Comparison of ENCODE assay signal across 1 cellular context in the genomic region with DNA sequence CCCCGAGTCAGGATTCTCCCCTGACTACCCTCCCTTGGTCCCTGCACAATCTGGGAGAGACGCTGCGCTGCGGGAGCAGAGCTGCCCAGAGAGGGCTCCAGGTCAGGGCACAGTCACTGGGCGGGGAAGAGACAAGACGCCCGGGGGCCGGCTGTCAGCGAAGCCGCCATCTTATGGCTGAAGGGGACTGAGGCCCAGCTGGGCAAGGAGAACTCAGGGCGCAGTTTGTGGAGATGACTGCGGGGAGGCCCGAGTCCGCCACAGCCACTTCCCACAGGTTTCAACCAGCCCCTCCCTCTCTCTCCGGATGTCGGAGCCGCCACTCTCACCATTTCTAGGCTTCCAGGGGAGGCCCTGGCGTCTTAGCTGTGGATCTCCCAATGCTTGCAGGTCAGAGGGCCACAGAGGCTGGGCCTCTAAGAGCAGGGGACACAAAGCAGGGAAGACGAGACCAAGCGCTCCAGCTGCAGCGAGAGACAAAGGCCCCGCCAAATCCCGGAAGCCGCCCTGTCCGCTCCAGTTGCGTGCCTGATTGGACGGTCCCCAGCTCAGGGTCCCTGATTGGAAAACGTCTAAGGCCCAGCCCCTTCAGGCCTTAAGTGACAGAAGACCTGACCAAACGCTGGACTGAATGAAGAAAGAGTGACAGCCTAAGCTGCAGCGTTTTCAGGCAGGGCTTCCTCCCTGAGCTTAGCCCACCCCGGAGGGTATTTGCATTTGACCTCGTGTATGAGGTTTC.
TF ChIP-seq lines count a peak whose summit lies in the region.

A gene (minus strand): TSS at position 484 of the 739 bp plus-strand sequence. CDS start 152 bp downstream, at position 332.

TF ChIP-seq in HepG2, 621 proteins besides CTCF, POLR2A, EP300 and RAD21 (continued from another document and continues in another):
- TF ChIP-seq, protein P1, sequence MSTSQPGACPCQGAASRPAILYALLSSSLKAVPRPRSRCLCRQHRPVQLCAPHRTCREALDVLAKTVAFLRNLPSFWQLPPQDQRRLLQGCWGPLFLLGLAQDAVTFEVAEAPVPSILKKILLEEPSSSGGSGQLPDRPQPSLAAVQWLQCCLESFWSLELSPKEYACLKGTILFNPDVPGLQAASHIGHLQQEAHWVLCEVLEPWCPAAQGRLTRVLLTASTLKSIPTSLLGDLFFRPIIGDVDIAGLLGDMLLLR (CRISPR knock-in tag; IDR thresholded peaks at IDR 0.05) = no peak
- TF ChIP-seq NFRKB (IDR thresholded peaks at IDR 0.05) (no peak), ZNF629 (CRISPR knock-in tag; conservative IDR thresholded peaks at IDR 0.05) (no peak), BRCA1 (CRISPR knock-in tag; IDR thresholded peaks at IDR 0.05) (no peak), BHLHE40 (IDR thresholded peaks at IDR 0.05; ENCODE audit: low read length) (no peak), TRIM24 (CRISPR knock-in tag; IDR thresholded peaks at IDR 0.05) (no peak), TBL1XR1 (IDR thresholded peaks at IDR 0.05; ENCODE audit: borderline replicate concordance, low read length, partially characterized antibody) (no peak), XBP1 (CRISPR knock-in tag; IDR thresholded peaks at IDR 0.05) (no peak), KAT7 (CRISPR knock-in tag; IDR thresholded peaks at IDR 0.05; ENCODE audit: borderline replicate concordance) (0 out of 2 replicates have a peak, but pooled peaks have one; percentile 77), ZNF709 (CRISPR knock-in tag; IDR thresholded peaks at IDR 0.05) (no peak), ARNT2 (CRISPR knock-in tag; IDR thresholded peaks at IDR 0.05; ENCODE audit: low read depth) (no peak), ZNF333 (CRISPR knock-in tag; IDR thresholded peaks at IDR 0.05; ENCODE audit: borderline replicate concordance) (0 out of 2 replicates have a peak, but pooled peaks have one; percentile 31), POLR2G (IDR thresholded peaks at IDR 0.05; ENCODE audit: low read depth, low read length) (peak; percentile 80), CHCHD3 (CRISPR knock-in tag; IDR thresholded peaks at IDR 0.05) (no peak), ATM (IDR thresholded peaks at IDR 0.05; ENCODE audit: borderline replicate concordance) (no peak), FOSL2 (CRISPR knock-in tag; IDR thresholded peaks at IDR 0.05) (no peak), KDM5B (CRISPR knock-in tag; IDR thresholded peaks at IDR 0.05; ENCODE audit: borderline replicate concordance) (no peak; the same call in 1 of the 2 replicates), RXRB (CRISPR knock-in tag; IDR thresholded peaks at IDR 0.05; ENCODE audit: borderline replicate concordance) (no peak; the same call in 1 of the 2 replicates), ZNF841 (CRISPR knock-in tag; IDR thresholded peaks at IDR 0.05; ENCODE audit: borderline replicate concordance) (no peak), AGO1 (IDR thresholded peaks at IDR 0.05; ENCODE audit: low read depth, low read length, poor library complexity, severe bottlenecking) (no peak), RNF2 (conservative IDR thresholded peaks at IDR 0.05; ENCODE audit: low read depth) (no peak), PCBP1 (IDR thresholded peaks at IDR 0.05; ENCODE audit: borderline replicate concordance, low read depth, low read length) (peak; percentile 54; the same call in 1 of the 2 replicates), ZNF605 (CRISPR knock-in tag; IDR thresholded peaks at IDR 0.05) (peak; percentile 55; the same call in 1 of the 2 replicates), ZFP36 (IDR thresholded peaks at IDR 0.05; ENCODE audit: borderline replicate concordance, low read depth, low read length, partially characterized antibody) (no peak), ZNF660 (CRISPR knock-in tag; IDR thresholded peaks at IDR 0.05; ENCODE audit: borderline replicate concordance, low read depth) (no peak), HOXA3 (CRISPR knock-in tag; IDR thresholded peaks at IDR 0.05) (peak; percentile 78), NONO (IDR thresholded peaks at IDR 0.05) (no peak), NONO (CRISPR knock-in tag; conservative IDR thresholded peaks at IDR 0.05) (peak; percentile 59), ZSCAN22 (CRISPR knock-in tag; IDR thresholded peaks at IDR 0.05) (no peak), ZNF788 (CRISPR knock-in tag; IDR thresholded peaks at IDR 0.05; ENCODE audit: borderline replicate concordance) (no peak), ZNF33B (CRISPR knock-in tag; IDR thresholded peaks at IDR 0.05) (0 out of 2 replicates have a peak, but pooled peaks have one; percentile 26), ZNF230 (CRISPR knock-in tag; IDR thresholded peaks at IDR 0.05) (no peak), ZNF652 (CRISPR knock-in tag; IDR thresholded peaks at IDR 0.05; ENCODE audit: borderline replicate concordance, low read depth) (no peak), ZBTB42 (CRISPR knock-in tag; IDR thresholded peaks at IDR 0.05) (no peak)
- TF ChIP-seq, protein P2, sequence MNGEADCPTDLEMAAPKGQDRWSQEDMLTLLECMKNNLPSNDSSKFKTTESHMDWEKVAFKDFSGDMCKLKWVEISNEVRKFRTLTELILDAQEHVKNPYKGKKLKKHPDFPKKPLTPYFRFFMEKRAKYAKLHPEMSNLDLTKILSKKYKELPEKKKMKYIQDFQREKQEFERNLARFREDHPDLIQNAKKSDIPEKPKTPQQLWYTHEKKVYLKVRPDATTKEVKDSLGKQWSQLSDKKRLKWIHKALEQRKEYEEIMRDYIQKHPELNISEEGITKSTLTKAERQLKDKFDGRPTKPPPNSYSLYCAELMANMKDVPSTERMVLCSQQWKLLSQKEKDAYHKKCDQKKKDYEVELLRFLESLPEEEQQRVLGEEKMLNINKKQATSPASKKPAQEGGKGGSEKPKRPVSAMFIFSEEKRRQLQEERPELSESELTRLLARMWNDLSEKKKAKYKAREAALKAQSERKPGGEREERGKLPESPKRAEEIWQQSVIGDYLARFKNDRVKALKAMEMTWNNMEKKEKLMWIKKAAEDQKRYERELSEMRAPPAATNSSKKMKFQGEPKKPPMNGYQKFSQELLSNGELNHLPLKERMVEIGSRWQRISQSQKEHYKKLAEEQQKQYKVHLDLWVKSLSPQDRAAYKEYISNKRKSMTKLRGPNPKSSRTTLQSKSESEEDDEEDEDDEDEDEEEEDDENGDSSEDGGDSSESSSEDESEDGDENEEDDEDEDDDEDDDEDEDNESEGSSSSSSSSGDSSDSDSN (CRISPR knock-in tag; IDR thresholded peaks at IDR 0.05) = peak; percentile 68
- TF ChIP-seq, protein P3, sequence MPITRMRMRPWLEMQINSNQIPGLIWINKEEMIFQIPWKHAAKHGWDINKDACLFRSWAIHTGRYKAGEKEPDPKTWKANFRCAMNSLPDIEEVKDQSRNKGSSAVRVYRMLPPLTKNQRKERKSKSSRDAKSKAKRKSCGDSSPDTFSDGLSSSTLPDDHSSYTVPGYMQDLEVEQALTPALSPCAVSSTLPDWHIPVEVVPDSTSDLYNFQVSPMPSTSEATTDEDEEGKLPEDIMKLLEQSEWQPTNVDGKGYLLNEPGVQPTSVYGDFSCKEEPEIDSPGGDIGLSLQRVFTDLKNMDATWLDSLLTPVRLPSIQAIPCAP (CRISPR knock-in tag; IDR thresholded peaks at IDR 0.05; ENCODE audit: low read depth) = no peak
- TF ChIP-seq, protein P4, sequence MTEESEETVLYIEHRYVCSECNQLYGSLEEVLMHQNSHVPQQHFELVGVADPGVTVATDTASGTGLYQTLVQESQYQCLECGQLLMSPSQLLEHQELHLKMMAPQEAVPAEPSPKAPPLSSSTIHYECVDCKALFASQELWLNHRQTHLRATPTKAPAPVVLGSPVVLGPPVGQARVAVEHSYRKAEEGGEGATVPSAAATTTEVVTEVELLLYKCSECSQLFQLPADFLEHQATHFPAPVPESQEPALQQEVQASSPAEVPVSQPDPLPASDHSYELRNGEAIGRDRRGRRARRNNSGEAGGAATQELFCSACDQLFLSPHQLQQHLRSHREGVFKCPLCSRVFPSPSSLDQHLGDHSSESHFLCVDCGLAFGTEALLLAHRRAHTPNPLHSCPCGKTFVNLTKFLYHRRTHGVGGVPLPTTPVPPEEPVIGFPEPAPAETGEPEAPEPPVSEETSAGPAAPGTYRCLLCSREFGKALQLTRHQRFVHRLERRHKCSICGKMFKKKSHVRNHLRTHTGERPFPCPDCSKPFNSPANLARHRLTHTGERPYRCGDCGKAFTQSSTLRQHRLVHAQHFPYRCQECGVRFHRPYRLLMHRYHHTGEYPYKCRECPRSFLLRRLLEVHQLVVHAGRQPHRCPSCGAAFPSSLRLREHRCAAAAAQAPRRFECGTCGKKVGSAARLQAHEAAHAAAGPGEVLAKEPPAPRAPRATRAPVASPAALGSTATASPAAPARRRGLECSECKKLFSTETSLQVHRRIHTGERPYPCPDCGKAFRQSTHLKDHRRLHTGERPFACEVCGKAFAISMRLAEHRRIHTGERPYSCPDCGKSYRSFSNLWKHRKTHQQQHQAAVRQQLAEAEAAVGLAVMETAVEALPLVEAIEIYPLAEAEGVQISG (CRISPR knock-in tag; IDR thresholded peaks at IDR 0.05) = no peak; the same call in 1 of the 2 replicates
- TF ChIP-seq, protein P5, sequence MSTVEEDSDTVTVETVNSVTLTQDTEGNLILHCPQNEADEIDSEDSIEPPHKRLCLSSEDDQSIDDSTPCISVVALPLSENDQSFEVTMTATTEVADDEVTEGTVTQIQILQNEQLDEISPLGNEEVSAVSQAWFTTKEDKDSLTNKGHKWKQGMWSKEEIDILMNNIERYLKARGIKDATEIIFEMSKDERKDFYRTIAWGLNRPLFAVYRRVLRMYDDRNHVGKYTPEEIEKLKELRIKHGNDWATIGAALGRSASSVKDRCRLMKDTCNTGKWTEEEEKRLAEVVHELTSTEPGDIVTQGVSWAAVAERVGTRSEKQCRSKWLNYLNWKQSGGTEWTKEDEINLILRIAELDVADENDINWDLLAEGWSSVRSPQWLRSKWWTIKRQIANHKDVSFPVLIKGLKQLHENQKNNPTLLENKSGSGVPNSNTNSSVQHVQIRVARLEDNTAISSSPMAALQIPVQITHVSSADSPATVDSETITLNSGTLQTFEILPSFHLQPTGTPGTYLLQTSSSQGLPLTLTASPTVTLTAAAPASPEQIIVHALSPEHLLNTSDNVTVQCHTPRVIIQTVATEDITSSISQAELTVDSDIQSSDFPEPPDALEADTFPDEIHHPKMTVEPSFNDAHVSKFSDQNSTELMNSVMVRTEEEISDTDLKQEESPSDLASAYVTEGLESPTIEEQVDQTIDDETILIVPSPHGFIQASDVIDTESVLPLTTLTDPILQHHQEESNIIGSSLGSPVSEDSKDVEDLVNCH (CRISPR knock-in tag; IDR thresholded peaks at IDR 0.05) = no peak
- TF ChIP-seq, protein P6, sequence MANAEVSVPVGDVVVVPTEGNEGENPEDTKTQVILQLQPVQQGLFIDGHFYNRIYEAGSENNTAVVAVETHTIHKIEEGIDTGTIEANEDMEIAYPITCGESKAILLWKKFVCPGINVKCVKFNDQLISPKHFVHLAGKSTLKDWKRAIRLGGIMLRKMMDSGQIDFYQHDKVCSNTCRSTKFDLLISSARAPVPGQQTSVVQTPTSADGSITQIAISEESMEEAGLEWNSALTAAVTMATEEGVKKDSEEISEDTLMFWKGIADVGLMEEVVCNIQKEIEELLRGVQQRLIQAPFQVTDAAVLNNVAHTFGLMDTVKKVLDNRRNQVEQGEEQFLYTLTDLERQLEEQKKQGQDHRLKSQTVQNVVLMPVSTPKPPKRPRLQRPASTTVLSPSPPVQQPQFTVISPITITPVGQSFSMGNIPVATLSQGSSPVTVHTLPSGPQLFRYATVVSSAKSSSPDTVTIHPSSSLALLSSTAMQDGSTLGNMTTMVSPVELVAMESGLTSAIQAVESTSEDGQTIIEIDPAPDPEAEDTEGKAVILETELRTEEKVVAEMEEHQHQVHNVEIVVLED (CRISPR knock-in tag; IDR thresholded peaks at IDR 0.05; ENCODE audit: borderline replicate concordance) = no peak; the same call in 1 of the 2 replicates
- TF ChIP-seq, protein P7, sequence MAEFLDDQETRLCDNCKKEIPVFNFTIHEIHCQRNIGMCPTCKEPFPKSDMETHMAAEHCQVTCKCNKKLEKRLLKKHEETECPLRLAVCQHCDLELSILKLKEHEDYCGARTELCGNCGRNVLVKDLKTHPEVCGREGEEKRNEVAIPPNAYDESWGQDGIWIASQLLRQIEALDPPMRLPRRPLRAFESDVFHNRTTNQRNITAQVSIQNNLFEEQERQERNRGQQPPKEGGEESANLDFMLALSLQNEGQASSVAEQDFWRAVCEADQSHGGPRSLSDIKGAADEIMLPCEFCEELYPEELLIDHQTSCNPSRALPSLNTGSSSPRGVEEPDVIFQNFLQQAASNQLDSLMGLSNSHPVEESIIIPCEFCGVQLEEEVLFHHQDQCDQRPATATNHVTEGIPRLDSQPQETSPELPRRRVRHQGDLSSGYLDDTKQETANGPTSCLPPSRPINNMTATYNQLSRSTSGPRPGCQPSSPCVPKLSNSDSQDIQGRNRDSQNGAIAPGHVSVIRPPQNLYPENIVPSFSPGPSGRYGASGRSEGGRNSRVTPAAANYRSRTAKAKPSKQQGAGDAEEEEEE (CRISPR knock-in tag; IDR thresholded peaks at IDR 0.05; ENCODE audit: borderline replicate concordance) = no peak
- TF ChIP-seq, protein P8, sequence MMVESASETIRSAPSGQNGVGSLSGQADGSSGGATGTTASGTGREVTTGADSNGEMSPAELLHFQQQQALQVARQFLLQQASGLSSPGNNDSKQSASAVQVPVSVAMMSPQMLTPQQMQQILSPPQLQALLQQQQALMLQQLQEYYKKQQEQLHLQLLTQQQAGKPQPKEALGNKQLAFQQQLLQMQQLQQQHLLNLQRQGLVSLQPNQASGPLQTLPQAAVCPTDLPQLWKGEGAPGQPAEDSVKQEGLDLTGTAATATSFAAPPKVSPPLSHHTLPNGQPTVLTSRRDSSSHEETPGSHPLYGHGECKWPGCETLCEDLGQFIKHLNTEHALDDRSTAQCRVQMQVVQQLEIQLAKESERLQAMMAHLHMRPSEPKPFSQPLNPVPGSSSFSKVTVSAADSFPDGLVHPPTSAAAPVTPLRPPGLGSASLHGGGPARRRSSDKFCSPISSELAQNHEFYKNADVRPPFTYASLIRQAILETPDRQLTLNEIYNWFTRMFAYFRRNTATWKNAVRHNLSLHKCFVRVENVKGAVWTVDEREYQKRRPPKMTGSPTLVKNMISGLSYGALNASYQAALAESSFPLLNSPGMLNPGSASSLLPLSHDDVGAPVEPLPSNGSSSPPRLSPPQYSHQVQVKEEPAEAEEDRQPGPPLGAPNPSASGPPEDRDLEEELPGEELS (CRISPR knock-in tag; IDR thresholded peaks at IDR 0.05) = no peak
- TF ChIP-seq, protein P9, sequence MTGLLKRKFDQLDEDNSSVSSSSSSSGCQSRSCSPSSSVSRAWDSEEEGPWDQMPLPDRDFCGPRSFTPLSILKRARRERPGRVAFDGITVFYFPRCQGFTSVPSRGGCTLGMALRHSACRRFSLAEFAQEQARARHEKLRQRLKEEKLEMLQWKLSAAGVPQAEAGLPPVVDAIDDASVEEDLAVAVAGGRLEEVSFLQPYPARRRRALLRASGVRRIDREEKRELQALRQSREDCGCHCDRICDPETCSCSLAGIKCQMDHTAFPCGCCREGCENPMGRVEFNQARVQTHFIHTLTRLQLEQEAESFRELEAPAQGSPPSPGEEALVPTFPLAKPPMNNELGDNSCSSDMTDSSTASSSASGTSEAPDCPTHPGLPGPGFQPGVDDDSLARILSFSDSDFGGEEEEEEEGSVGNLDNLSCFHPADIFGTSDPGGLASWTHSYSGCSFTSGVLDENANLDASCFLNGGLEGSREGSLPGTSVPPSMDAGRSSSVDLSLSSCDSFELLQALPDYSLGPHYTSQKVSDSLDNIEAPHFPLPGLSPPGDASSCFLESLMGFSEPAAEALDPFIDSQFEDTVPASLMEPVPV (CRISPR knock-in tag; IDR thresholded peaks at IDR 0.05) = no peak; the same call in 1 of the 2 replicates
- TF ChIP-seq, protein P10, sequence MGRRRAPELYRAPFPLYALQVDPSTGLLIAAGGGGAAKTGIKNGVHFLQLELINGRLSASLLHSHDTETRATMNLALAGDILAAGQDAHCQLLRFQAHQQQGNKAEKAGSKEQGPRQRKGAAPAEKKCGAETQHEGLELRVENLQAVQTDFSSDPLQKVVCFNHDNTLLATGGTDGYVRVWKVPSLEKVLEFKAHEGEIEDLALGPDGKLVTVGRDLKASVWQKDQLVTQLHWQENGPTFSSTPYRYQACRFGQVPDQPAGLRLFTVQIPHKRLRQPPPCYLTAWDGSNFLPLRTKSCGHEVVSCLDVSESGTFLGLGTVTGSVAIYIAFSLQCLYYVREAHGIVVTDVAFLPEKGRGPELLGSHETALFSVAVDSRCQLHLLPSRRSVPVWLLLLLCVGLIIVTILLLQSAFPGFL (CRISPR knock-in tag; IDR thresholded peaks at IDR 0.05) = no peak
